ENCODE assay signal across 2 cellular contexts in the genomic region with DNA sequence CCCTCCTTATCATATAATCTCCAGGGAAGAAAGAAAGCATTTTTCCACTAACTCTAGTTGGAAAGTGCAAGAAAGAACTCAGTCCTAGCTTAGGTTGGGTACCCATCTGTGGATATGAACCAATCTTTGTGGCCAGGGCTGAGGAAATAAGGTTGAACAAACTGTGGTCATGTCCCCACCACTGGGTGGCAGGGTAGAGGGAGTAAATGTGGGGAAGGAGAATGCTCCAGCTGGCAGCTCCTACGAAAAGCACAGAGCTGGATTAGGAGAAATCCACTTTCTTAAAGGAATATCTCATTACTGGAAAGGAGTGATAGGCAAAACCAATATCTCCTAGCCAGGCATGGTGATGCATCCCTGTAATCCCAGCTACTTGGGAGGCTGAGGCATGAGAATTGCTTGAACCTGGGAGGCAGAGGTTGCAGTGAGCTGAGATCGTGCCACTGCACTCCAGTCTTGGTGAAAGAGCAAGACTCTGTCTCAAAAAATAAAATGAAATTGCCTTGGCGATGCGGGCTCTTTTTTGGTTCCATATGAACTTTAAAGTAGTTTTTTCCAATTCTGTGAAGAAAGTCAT.
A peak's percentile ranks its signal among the peaks of the same experiment; 100 is the strongest.
TF ChIP-seq lines count a peak whose summit lies in the region.

No MANE protein-coding gene starts in this region.

TF ChIP-seq in K562, 482 proteins besides CTCF, POLR2A, EP300 and RAD21 (continued from another document):
- TF ChIP-seq MYBL2 (IDR thresholded peaks at IDR 0.05; ENCODE audit: low read depth), result no peak
- TF ChIP-seq MYBL2 (CRISPR knock-in tag; IDR thresholded peaks at IDR 0.05; ENCODE audit: borderline replicate concordance), result no peak
- TF ChIP-seq ZNF274 (IDR thresholded peaks at IDR 0.05; ENCODE audit: borderline replicate concordance, low read depth, low read length), result no peak
- 0 out of 2 replicates have a peak, but pooled peaks have one; percentile 17 for TF ChIP-seq SMC3 (conservative IDR thresholded peaks at IDR 0.05; ENCODE audit: insufficient read depth, low read depth, low read length)
- TF ChIP-seq CCAR2 (IDR thresholded peaks at IDR 0.05; ENCODE audit: low read depth, low read length), result no peak
- TF ChIP-seq TBP (optimal IDR thresholded peaks at IDR 0.05; ENCODE audit: low read depth, low read length), result no peak
- no peak for TF ChIP-seq RCOR1 (IDR thresholded peaks at IDR 0.05; ENCODE audit: borderline replicate concordance in 1 of 2, low read depth in 2 of 2, low read length in 2 of 2)
- no peak for TF ChIP-seq ZKSCAN1 (IDR thresholded peaks at IDR 0.05; ENCODE audit: low read depth, low read length)
- TF ChIP-seq DMBX1 (CRISPR knock-in tag; IDR thresholded peaks at IDR 0.05; ENCODE audit: borderline replicate concordance), result no peak
- TF ChIP-seq TEAD1 (CRISPR knock-in tag; IDR thresholded peaks at IDR 0.05), result no peak
- TF ChIP-seq TAF15 (IDR thresholded peaks at IDR 0.05; ENCODE audit: low read depth, low read length), result no peak
- TF ChIP-seq, protein P1, sequence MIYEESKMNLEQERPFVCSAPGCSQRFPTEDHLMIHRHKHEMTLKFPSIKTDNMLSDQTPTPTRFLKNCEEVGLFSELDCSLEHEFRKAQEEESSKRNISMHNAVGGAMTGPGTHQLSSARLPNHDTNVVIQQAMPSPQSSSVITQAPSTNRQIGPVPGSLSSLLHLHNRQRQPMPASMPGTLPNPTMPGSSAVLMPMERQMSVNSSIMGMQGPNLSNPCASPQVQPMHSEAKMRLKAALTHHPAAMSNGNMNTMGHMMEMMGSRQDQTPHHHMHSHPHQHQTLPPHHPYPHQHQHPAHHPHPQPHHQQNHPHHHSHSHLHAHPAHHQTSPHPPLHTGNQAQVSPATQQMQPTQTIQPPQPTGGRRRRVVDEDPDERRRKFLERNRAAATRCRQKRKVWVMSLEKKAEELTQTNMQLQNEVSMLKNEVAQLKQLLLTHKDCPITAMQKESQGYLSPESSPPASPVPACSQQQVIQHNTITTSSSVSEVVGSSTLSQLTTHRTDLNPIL (CRISPR knock-in tag; IDR thresholded peaks at IDR 0.05), result no peak
- no peak for TF ChIP-seq SMAD4 (CRISPR knock-in tag; conservative IDR thresholded peaks at IDR 0.05)
- TF ChIP-seq ZNF431 (CRISPR knock-in tag; IDR thresholded peaks at IDR 0.05), result no peak

TF ChIP-seq in HepG2, 621 proteins besides CTCF, POLR2A, EP300 and RAD21 (continued from another document):
- TF ChIP-seq, protein P2, sequence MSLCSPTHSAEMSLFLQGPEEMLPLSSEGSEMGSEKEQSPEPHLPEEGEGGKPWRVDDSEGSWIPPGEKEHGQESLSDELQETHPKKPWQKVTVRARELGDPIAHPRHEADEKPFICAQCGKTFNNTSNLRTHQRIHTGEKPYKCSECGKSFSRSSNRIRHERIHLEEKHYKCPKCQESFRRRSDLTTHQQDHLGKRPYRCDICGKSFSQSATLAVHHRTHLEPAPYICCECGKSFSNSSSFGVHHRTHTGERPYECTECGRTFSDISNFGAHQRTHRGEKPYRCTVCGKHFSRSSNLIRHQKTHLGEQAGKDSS (CRISPR knock-in tag; IDR thresholded peaks at IDR 0.05; ENCODE audit: borderline replicate concordance, low read depth), result no peak
- TF ChIP-seq ZNF792 (CRISPR knock-in tag; IDR thresholded peaks at IDR 0.05) (no peak), ZNF749 (CRISPR knock-in tag; IDR thresholded peaks at IDR 0.05; ENCODE audit: borderline replicate concordance) (no peak), NFYC (CRISPR knock-in tag; IDR thresholded peaks at IDR 0.05) (no peak), ZKSCAN8 (CRISPR knock-in tag; IDR thresholded peaks at IDR 0.05; ENCODE audit: borderline replicate concordance) (no peak), ZNF775 (CRISPR knock-in tag; IDR thresholded peaks at IDR 0.05; ENCODE audit: borderline replicate concordance) (no peak), STAG1 (CRISPR knock-in tag; IDR thresholded peaks at IDR 0.05) (peak; percentile 63), ZHX1 (CRISPR knock-in tag; IDR thresholded peaks at IDR 0.05; ENCODE audit: low read depth) (no peak), SIN3A (IDR thresholded peaks at IDR 0.05; ENCODE audit: borderline replicate concordance, low read depth, low read length) (no peak)
- TF ChIP-seq, protein P3, sequence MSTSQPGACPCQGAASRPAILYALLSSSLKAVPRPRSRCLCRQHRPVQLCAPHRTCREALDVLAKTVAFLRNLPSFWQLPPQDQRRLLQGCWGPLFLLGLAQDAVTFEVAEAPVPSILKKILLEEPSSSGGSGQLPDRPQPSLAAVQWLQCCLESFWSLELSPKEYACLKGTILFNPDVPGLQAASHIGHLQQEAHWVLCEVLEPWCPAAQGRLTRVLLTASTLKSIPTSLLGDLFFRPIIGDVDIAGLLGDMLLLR (CRISPR knock-in tag; IDR thresholded peaks at IDR 0.05), result no peak
- TF ChIP-seq, protein P4, sequence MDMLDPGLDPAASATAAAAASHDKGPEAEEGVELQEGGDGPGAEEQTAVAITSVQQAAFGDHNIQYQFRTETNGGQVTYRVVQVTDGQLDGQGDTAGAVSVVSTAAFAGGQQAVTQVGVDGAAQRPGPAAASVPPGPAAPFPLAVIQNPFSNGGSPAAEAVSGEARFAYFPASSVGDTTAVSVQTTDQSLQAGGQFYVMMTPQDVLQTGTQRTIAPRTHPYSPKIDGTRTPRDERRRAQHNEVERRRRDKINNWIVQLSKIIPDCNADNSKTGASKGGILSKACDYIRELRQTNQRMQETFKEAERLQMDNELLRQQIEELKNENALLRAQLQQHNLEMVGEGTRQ (IDR thresholded peaks at IDR 0.05; ENCODE audit: low read depth, low read length), result no peak
- TF ChIP-seq, protein P4 (CRISPR knock-in tag; IDR thresholded peaks at IDR 0.05; ENCODE audit: borderline replicate concordance), result no peak
